8 cellular contexts compared by ENCODE assay signal in the genomic region with DNA sequence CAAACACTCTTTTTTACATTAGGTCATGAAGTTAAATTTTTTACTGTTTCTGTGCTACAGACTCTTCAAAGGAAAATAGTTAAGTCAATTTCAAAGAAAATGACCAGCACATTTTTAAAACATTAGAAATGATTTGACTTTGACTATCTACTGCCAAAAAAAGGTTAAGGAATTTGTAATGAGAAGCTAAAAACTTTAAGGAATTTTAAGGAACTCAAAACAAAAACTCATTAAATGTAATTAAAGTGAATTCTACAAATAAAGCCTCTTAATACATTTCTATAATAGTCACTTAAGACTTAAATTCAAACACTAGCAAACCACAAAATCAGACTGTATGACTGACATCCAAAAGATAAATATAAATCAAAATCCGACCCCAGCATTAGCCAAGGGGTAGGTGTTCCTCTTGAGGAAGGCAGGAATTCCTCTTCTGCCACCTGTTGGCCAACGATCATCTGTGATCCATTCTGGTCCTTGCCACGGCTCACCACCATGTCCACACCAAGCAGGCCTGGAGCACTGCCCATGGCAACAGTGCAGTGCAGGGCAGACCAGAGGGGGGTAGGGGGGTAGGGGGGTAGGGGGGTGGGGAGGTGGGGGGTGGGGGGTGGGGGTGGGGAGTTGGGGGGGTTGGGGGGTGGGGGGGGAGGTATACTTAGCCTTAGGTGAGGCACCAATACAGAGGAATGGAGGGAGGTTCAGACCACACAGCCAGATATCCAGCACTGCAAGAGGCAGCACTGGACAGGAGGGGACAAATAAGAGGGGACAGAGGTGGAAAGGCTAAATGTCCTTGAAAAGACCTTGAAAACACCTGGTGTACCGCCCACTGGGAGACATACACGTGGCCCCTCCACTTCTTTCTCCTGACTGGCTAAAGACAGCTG. TPM values are rescaled to one million over a fixed set of nuclear protein-coding genes. Genes with fewer than 3 reads are reported as not detected.
DNase-seq lines count a peak whose midpoint lies in the region; ATAC-seq lines count a peak whose summit lies in the region.

No MANE protein-coding gene starts in this region.

- H3K36me3 Mint-ChIP-seq in stimulated activated effector memory CD8-positive, alpha-beta T cell treated with anti-CD3 and anti-CD28 coated beads, Interleukin-12 subunit alpha, Interleukin-12 subunit beta, amount 100 ng/mL, for 72 hours, result no peaks in the 10 kb centered on the region

- no peaks in the 10 kb centered on the region for H3K4me1 Mint-ChIP-seq in stimulated activated effector memory CD8-positive, alpha-beta T cell treated with anti-CD3 and anti-CD28 coated beads, Interleukin-12 subunit alpha, Interleukin-12 subunit beta, amount 100 ng/mL, for 72 hours

- ATAC-seq in HG02798 (IDR thresholded peaks at IDR 0.05; ENCODE audit: poor library complexity, unreplicated experiment) (no peak), HG03196 (IDR thresholded peaks at IDR 0.05; ENCODE audit: unreplicated experiment) (no peak), GM18868 (IDR thresholded peaks at IDR 0.05; ENCODE audit: unreplicated experiment) (no peak)
- no peak for ATAC-seq in stimulated activated effector memory CD8-positive, alpha-beta T cell treated with anti-CD3 and anti-CD28 coated beads, Interleukin-12 subunit alpha, Interleukin-12 subunit beta, amount 100 ng/mL, for 72 hours

- peaks cover 3% of the 10 kb centered on the region for H3K9me3 Mint-ChIP-seq in stimulated activated effector memory CD8-positive, alpha-beta T cell treated with anti-CD3 and anti-CD28 coated beads, Interleukin-12 subunit alpha, Interleukin-12 subunit beta, amount 100 ng/mL, for 72 hours

- H3K27ac Mint-ChIP-seq in stimulated activated effector memory CD8-positive, alpha-beta T cell treated with anti-CD3 and anti-CD28 coated beads, Interleukin-12 subunit alpha, Interleukin-12 subunit beta, amount 100 ng/mL, for 72 hours, result no peak overlapping the region

- DNase-seq in DMS53 (lab: John Stamatoyannopoulos, UW), result peak; percentile 58
- DNase-seq in HT1080 (ENCODE audit: low read depth), result peak; percentile 42
- DNase-seq in astrocyte of the hippocampus (ENCODE audit: low read depth, low spot score), result peak; percentile 64
- peak; percentile 37 for DNase-seq in mucosa of gallbladder (ENCODE audit: low spot score)
- DNase-seq in stimulated activated effector memory CD8-positive, alpha-beta T cell treated with anti-CD3 and anti-CD28 coated beads, Interleukin-12 subunit alpha, Interleukin-12 subunit beta, amount 100 ng/mL, for 72 hours (ENCODE audit: low spot score in 2 of 2), result no peak

- H3K4me3 Mint-ChIP-seq in stimulated activated effector memory CD8-positive, alpha-beta T cell treated with anti-CD3 and anti-CD28 coated beads, Interleukin-12 subunit alpha, Interleukin-12 subunit beta, amount 100 ng/mL, for 72 hours, result no peak overlapping the region

RNA-seq across cellular contexts. Expression of gene XIST, which starts 2.1 kb away (rescaled TPM):
- total RNA-seq in HT1080 (2014; rRNA removed; shearing (Covaris generic)), result not detected in 2 replicates
- polyA plus RNA-seq in HT1080 (2015; cell fraction: cytosol; rRNA removed), result not detected in 2 replicates
- polyA plus RNA-seq in HT1080 (2015; cell fraction: nucleus; rRNA removed), result 0.16 and 0.22 TPM in 2 replicates
- 240 TPM for total RNA-seq in mucosa of gallbladder

Comparison
In these comparisons a context has a peak if more than half of its experiments do, and no peak if none do; other contexts are left out.
1. DNase-seq: peak in DMS53 (single experiment), HT1080 (single experiment), astrocyte of the hippocampus (single experiment) and mucosa of gallbladder (single experiment); none in stimulated activated effector memory CD8-positive, alpha-beta T cell treated with anti-CD3 and anti-CD28 coated beads, Interleukin-12 subunit alpha, Interleukin-12 subunit beta, amount 100 ng/mL, for 72 hours (0 of 2).